8 cellular contexts compared by ENCODE assay signal in the genomic region with DNA sequence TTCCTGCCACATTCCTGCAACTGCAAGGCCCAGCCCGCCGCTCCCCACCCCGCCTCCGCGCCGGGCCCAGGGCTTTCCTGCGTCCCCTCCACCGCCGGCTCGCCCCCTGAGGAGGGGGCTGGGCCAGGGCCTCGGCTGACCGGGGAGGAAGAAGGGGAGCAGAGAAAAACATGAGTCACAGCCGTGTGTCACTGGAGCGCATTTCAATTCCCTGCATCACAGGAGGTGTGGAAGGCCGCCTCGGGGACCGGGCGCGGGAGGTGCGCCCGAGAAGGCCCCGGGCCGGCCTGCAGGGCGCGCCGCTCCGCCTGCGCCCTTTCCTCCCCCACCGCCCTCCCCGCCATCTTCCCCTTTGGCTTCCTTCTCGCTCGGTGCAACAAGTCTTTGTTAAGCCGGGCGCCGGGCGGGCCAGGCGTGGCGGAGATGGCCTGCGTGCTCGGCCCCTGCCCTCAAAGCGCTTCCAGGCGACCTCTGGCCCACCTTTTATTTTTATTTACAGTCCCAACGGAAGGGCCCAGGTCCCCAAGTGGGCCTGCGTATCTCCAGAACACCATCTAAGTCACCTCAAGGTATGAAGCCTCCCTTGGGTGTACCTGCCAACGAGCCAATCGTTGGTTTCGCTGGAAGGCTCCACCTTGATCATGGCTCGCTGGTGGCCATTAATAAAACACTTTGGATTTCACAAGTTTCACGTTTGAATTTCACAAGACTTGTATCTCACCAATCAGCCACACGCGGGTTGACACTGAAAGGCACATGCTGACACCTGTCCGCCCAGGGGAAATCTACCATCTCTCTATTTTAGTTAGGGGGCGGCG. TPM values are rescaled to one million over a fixed set of nuclear protein-coding genes. Genes with fewer than 3 reads are reported as not detected.
DNase-seq lines count a peak whose midpoint lies in the region; ATAC-seq and TF ChIP-seq lines count a peak whose summit lies in the region.

No MANE protein-coding gene starts in this region.

- POLR2A ChIA-PET in PC-3 (lab: Charles Lee; ENCODE audit: unreplicated experiment) = interaction anchor here (0.7 to 1.0 kb wide), 2 partner anchors 12 to 383 kb away, joined by 4 to 29 read pairs; no protein-coding TSS in a partner anchor

- peaks cover 11% of the 10 kb centered on the region for H3F3A ChIP-seq in PC-3 (ENCODE audit: low read length, unreplicated experiment)

- H3K27me3 ChIP-seq in CD4-positive, CD25-positive, alpha-beta regulatory T cell (ENCODE audit: control insufficient read depth, insufficient read depth, low read length) = no peaks in the 10 kb centered on the region
- H3K27me3 ChIP-seq in PC-3 (ENCODE audit: low read length) (no peaks in the 10 kb centered on the region), psoas muscle (ENCODE audit: insufficient read depth in 3 of 3, low read length in 2 of 3) (no peaks in the 10 kb centered on the region)

- peaks cover 5% of the 10 kb centered on the region for H3K27me3 Mint-ChIP-seq in CD4-positive, CD25-positive, alpha-beta regulatory T cell
- no peaks in the 10 kb centered on the region for H3K27me3 Mint-ChIP-seq in activated naive CD4-positive, alpha-beta T cell treated with anti-CD3 and anti-CD28 coated beads for 36 hours (ENCODE audit: low read depth)
- peaks cover 7% of the 10 kb centered on the region for H3K27me3 Mint-ChIP-seq in glutamatergic neuron (ENCODE audit: unreplicated experiment)

- H3K4me2 ChIP-seq in PC-3 (ENCODE audit: low read length) = peak overlapping the region; percentile 90

- peaks cover 32% of the 10 kb centered on the region for H3K4me1 ChIP-seq in CD4-positive, CD25-positive, alpha-beta regulatory T cell (ENCODE audit: control insufficient read depth, insufficient read depth, low read length, poor library complexity, severe bottlenecking)
- peaks cover 36% of the 10 kb centered on the region for H3K4me1 ChIP-seq in PC-3 (ENCODE audit: insufficient read depth, low read length)
- no peaks in the 10 kb centered on the region for H3K4me1 ChIP-seq in psoas muscle

- intact Hi-C loops in PC-3 (cut with micrococcal nuclease) = no loop called here
- intact Hi-C loops in activated naive CD4-positive, alpha-beta T cell treated with anti-CD3 and anti-CD28 coated beads for 36 hours (cut with micrococcal nuclease) = loop anchor here (1.0 to 5.0 kb wide), 5 partner anchors 12 to 819 kb away; partner anchors contain the start of gene CUTA
- intact Hi-C loops in psoas muscle (cut with DNase I) = loop anchor here (5.0 kb wide), 1 partner anchor 39 kb away; no protein-coding TSS in a partner anchor

- H3K9me3 ChIP-seq in CD4-positive, CD25-positive, alpha-beta regulatory T cell (ENCODE audit: control insufficient read depth in 2 of 2, low read length in 2 of 2) = no peaks in the 10 kb centered on the region
- H3K9me3 ChIP-seq in PC-3 (ENCODE audit: low read length) (no peaks in the 10 kb centered on the region), psoas muscle (no peaks in the 10 kb centered on the region)

- H3K36me3 ChIP-seq in CD4-positive, CD25-positive, alpha-beta regulatory T cell (ENCODE audit: control insufficient read depth, insufficient read depth, low read length) = peaks cover 1% of the 10 kb centered on the region
- H3K36me3 ChIP-seq in PC-3 (ENCODE audit: low read depth, low read length) = peaks cover 24% of the 10 kb centered on the region
- H3K36me3 ChIP-seq in psoas muscle (ENCODE audit: insufficient read depth in 1 of 2, low read depth in 1 of 2) = peaks cover 0 to 5% of the 10 kb centered on the region in 2 donors

- no peak for TF ChIP-seq CTCF in PC-3 (conservative IDR thresholded peaks at IDR 0.05; ENCODE audit: low read depth, low read length)
- TF ChIP-seq CTCF in glutamatergic neuron (IDR thresholded peaks at IDR 0.05; ENCODE audit: partially characterized antibody, unreplicated experiment) = no peak
- TF ChIP-seq CTCF in psoas muscle (IDR thresholded peaks at IDR 0.05) = no peak

- H3K9me2 ChIP-seq in PC-3 (replicated peaks; ENCODE audit: low read length) = no peaks in the 10 kb centered on the region

- peak; percentile 61 to 81 (median 78) for DNase-seq in CD4-positive, CD25-positive, alpha-beta regulatory T cell
- DNase-seq in PC-3 (peak; percentile 95), glutamatergic neuron (peak; percentile 64), psoas muscle (peak; percentile 55 to 70), KBM-7 (no peak), NCI-H187 treated with DMSO at 0.1 percent for 48 hours (lab: John Stamatoyannopoulos, UW) (no peak)
- peak; percentile 80 for DNase-seq in activated naive CD4-positive, alpha-beta T cell treated with anti-CD3 and anti-CD28 coated beads for 36 hours

- ATAC-seq in CD4-positive, CD25-positive, alpha-beta regulatory T cell (ENCODE audit: low read depth in 2 of 2) = peak; percentile 39 to 55
- ATAC-seq in GM21529 (IDR thresholded peaks at IDR 0.05; ENCODE audit: unreplicated experiment) = peak; percentile 1
- ATAC-seq in PC-3 = peak; percentile 66
- ATAC-seq in psoas muscle = peak in 1 of 4 donors; percentile 3

- peaks cover 36% of the 10 kb centered on the region for H3K79me2 ChIP-seq in PC-3 (ENCODE audit: low read length)

- in situ Hi-C loops in KBM-7 (cut with MboI; ENCODE audit: low pct_unique_long_range_greater_than_20kb, low sequenced_read_pairs) = loop anchor here (25.0 kb wide), 1 partner anchor 176 kb away; no protein-coding TSS in a partner anchor

- H3K4me3 ChIP-seq in CD4-positive, CD25-positive, alpha-beta regulatory T cell (ENCODE audit: low read depth, low read length) = peak overlapping the region; percentile 76
- H3K4me3 ChIP-seq in PC-3 (ENCODE audit: low read length) (peak overlapping the region; percentile 62), psoas muscle (peak overlapping the region; percentile 85)

- peaks cover 8 to 41% (median 26%) of the 10 kb centered on the region in 4 donors for H3K4me1 Mint-ChIP-seq in CD4-positive, CD25-positive, alpha-beta regulatory T cell
- peaks cover 36% of the 10 kb centered on the region for H3K4me1 Mint-ChIP-seq in activated naive CD4-positive, alpha-beta T cell treated with anti-CD3 and anti-CD28 coated beads for 36 hours (ENCODE audit: low read depth)
- H3K4me1 Mint-ChIP-seq in glutamatergic neuron (ENCODE audit: low read depth, unreplicated experiment) = peaks cover 15% of the 10 kb centered on the region

- H3K36me3 Mint-ChIP-seq in CD4-positive, CD25-positive, alpha-beta regulatory T cell = no peaks in the 10 kb centered on the region
- peaks cover 20% of the 10 kb centered on the region for H3K36me3 Mint-ChIP-seq in activated naive CD4-positive, alpha-beta T cell treated with anti-CD3 and anti-CD28 coated beads for 36 hours (ENCODE audit: low read depth)
- no peaks in the 10 kb centered on the region for H3K36me3 Mint-ChIP-seq in glutamatergic neuron (ENCODE audit: unreplicated experiment)

- peak overlapping the region; percentile 95 to 100 (median 97) for H3K4me3 Mint-ChIP-seq in CD4-positive, CD25-positive, alpha-beta regulatory T cell
- H3K4me3 Mint-ChIP-seq in activated naive CD4-positive, alpha-beta T cell treated with anti-CD3 and anti-CD28 coated beads for 36 hours = peak overlapping the region; percentile 83
- peak overlapping the region; percentile 78 for H3K4me3 Mint-ChIP-seq in glutamatergic neuron (ENCODE audit: unreplicated experiment)

- BruUV-seq in PC-3 (replicated peaks; lab: Mats Ljungman, UMichigan) = TSS peak; percentile 99

- H3K27ac ChIP-seq in CD4-positive, CD25-positive, alpha-beta regulatory T cell (ENCODE audit: insufficient read depth, low read length, poor library complexity, severe bottlenecking) = peak overlapping the region; percentile 99
- H3K27ac ChIP-seq in PC-3 (ENCODE audit: low read length) (peak overlapping the region; percentile 81), psoas muscle (peak overlapping the region; percentile 96)

- no peaks in the 10 kb centered on the region for H3K9me3 Mint-ChIP-seq in CD4-positive, CD25-positive, alpha-beta regulatory T cell
- no peaks in the 10 kb centered on the region for H3K9me3 Mint-ChIP-seq in activated naive CD4-positive, alpha-beta T cell treated with anti-CD3 and anti-CD28 coated beads for 36 hours
- peaks cover 7% of the 10 kb centered on the region for H3K9me3 Mint-ChIP-seq in glutamatergic neuron (ENCODE audit: unreplicated experiment)

- CTCF ChIA-PET in PC-3 (lab: Charles Lee) = no interaction called here
- CTCF ChIA-PET in activated naive CD4-positive, alpha-beta T cell treated with anti-CD3 and anti-CD28 coated beads for 36 hours (lab: Charles Lee) = interaction anchor here (1.5 kb wide), 1 partner anchor 40 kb away, joined by 9 read pairs; no protein-coding TSS in a partner anchor

- H4K20me1 ChIP-seq in PC-3 (ENCODE audit: low read length) = peaks cover 27% of the 10 kb centered on the region

- H2AFZ ChIP-seq in PC-3 (ENCODE audit: low read length) = peak overlapping the region; percentile 34; the same call in 1 of the 2 replicates

- 52 to 57% (median 53%) methylated on average over 44 to 54 of the region's 54 CpGs for WGBS in psoas muscle, 3 donors

- H3K9ac ChIP-seq in PC-3 (ENCODE audit: low read length) = peak overlapping the region; percentile 43

- peak overlapping the region; percentile 94 to 99 (median 98) for H3K27ac Mint-ChIP-seq in CD4-positive, CD25-positive, alpha-beta regulatory T cell
- peak overlapping the region; percentile 93 for H3K27ac Mint-ChIP-seq in activated naive CD4-positive, alpha-beta T cell treated with anti-CD3 and anti-CD28 coated beads for 36 hours
- peak overlapping the region; percentile 86 for H3K27ac Mint-ChIP-seq in glutamatergic neuron (ENCODE audit: unreplicated experiment)

RNA-seq across cellular contexts. Expression of gene HMGA1, which starts 0.9 kb away (rescaled TPM):
- total RNA-seq in CD4-positive, CD25-positive, alpha-beta regulatory T cell = 87.2 TPM
- 10 to 100 TPM; 31.6 to 36.2 (median 34.3) TPM for polyA plus RNA-seq in CD4-positive, CD25-positive, alpha-beta regulatory T cell
- total RNA-seq in PC-3 (2014; rRNA removed) (1,115 and 1,441 TPM in 2 replicates), glutamatergic neuron (ENCODE audit: unreplicated experiment) (322 TPM), psoas muscle (100 to 1,000 TPM in 3 of 4 donors, 10 to 100 TPM in 1; 83.5 to 151 (median 128) TPM)
- total RNA-seq in activated naive CD4-positive, alpha-beta T cell treated with anti-CD3 and anti-CD28 coated beads for 36 hours = 100 to 1,000 TPM; 705 to 712 TPM
- polyA plus RNA-seq in psoas muscle = 100 to 1,000 TPM; 111 to 389 (median 205) TPM

RNA-seq across cellular contexts. Expression of gene SMIM29, which starts 13.0 kb away (rescaled TPM):
- total RNA-seq in CD4-positive, CD25-positive, alpha-beta regulatory T cell = 29.2 TPM
- 10 to 100 TPM; 47.7 to 82.3 (median 60.7) TPM for polyA plus RNA-seq in CD4-positive, CD25-positive, alpha-beta regulatory T cell
- 25.8 and 26.8 TPM in 2 replicates for total RNA-seq in PC-3 (2014; rRNA removed)
- 10 to 100 TPM; 11.7 to 13.8 TPM for total RNA-seq in activated naive CD4-positive, alpha-beta T cell treated with anti-CD3 and anti-CD28 coated beads for 36 hours
- 54.7 TPM for total RNA-seq in glutamatergic neuron (ENCODE audit: unreplicated experiment)
- total RNA-seq in psoas muscle = 10 to 100 TPM; 14.4 to 59.4 (median 31.5) TPM
- polyA plus RNA-seq in psoas muscle = 100 to 1,000 TPM in 1 of 3 donors, 10 to 100 TPM in 2; 24.6 to 100 (median 44.1) TPM

Comparison
In these comparisons a context has a peak if more than half of its experiments do, and no peak if none do; other contexts are left out.
1. DNase-seq: peak in CD4-positive, CD25-positive, alpha-beta regulatory T cell (3 of 3), PC-3 (single experiment), activated naive CD4-positive, alpha-beta T cell treated with anti-CD3 and anti-CD28 coated beads for 36 hours (single experiment), glutamatergic neuron (single experiment) and psoas muscle (2 of 2); none in KBM-7 (single experiment) and NCI-H187 treated with DMSO at 0.1 percent for 48 hours (single experiment).
2. Peak in every context shown above with its lines, with median percentiles within 50 percentile points of each other: H3K27ac ChIP-seq, H3K4me3 ChIP-seq, H3K27ac Mint-ChIP-seq and H3K4me3 Mint-ChIP-seq.